ENCODE assay signal across 20 cellular contexts in the genomic region with DNA sequence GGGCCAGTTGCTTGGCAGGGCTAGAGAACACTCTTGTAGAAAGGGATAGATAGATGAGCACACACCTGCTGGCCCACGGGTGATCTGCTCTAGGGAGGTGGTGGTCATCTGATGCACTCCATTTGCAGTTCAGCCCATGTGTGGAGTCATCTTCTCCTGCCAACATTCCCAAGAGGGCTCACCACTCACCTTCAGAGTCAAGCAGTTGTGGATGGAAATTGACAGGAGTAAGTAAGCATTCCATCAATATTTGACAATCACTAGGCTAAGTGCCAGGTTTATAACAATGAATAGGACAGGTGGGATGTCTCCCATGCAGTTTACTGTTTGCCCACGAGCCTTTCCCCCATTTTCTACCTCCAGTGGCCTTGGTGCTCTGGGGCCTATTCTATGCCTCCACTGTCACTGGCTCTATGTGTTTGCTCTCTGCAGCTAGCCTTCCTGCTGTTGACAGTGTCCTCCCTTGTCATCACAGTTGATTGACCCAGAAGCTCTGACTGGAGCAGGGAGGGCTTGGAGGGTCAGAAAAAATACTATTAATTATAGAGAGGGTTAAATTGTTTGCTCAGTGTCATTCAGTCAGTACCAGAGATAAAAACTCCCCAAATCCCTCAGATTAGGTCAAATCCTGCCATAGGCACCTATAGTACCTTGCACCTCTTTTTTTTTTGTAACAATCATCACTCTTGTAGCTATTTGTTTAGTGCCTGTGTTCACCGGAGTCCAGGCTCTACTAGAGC.
"Had no signal": no experiment of that assay in that cellular context is flagged by ENCODE, and none has a peak within 500 bp of the region (broad histone marks: within the 10 kb centered on the region; RNA-seq: fewer than 3 reads in every experiment).

No MANE protein-coding gene starts in this region.

- DNase-seq: activated CD4-positive, alpha-beta T cell treated with anti-CD3 and anti-CD28 coated beads, Interleukin-2, amount 10 ng/mL, durations not matched to agents 7 days and 5 days; activated gamma-delta T cell; activated T-cell treated with anti-CD3 and anti-CD28 coated beads, Interleukin-2, amount 50 U/mL, for 72 hours; anterior cingulate cortex; central memory CD4-positive, alpha-beta T cell; colonic mucosa; foreskin keratinocyte; kidney; left lung; stimulated activated naive CD8-positive, alpha-beta T cell treated with anti-CD3 and anti-CD28 coated beads, Interleukin-15, Interleukin-2, amounts not matched to agents 100 U/mL and 50 U/mL, for 24 hours; substantia nigra; T-helper 1 cell; T1000; tibial artery; uterus had no signal

- H3K4me1 ChIP-seq: colonic mucosa, left lung, prostate gland, right atrium auricular region, tibial artery, uterus had no signal

- H3K9me3 Mint-ChIP-seq: activated CD4-positive, alpha-beta T cell treated with anti-CD3 and anti-CD28 coated beads, Interleukin-2, amount 10 ng/mL, durations not matched to agents 7 days and 5 days; activated T-cell treated with anti-CD3 and anti-CD28 coated beads, Interleukin-2, amount 50 U/mL, for 72 hours; brain; mesothelial cell of epicardium had no signal

- H3K27me3 ChIP-seq: colonic mucosa, foreskin keratinocyte, left lung, right atrium auricular region, tibial artery, uterus had no signal

- H3K4me3 Mint-ChIP-seq: activated CD4-positive, alpha-beta T cell treated with anti-CD3 and anti-CD28 coated beads, Interleukin-2, amount 10 ng/mL, durations not matched to agents 7 days and 5 days; activated T-cell treated with anti-CD3 and anti-CD28 coated beads, Interleukin-2, amount 50 U/mL, for 72 hours; brain; mesothelial cell of epicardium had no signal

- H3K4me3 ChIP-seq: colonic mucosa, left lung, prostate gland, right atrium auricular region, tibial artery, uterus had no signal

- H3K27ac Mint-ChIP-seq: activated CD4-positive, alpha-beta T cell treated with anti-CD3 and anti-CD28 coated beads, Interleukin-2, amount 10 ng/mL, durations not matched to agents 7 days and 5 days; activated T-cell treated with anti-CD3 and anti-CD28 coated beads, Interleukin-2, amount 50 U/mL, for 72 hours; brain; mesothelial cell of epicardium had no signal

- ATAC-seq: activated T-cell treated with anti-CD3 and anti-CD28 coated beads, Interleukin-2, amount 50 U/mL, for 72 hours; foreskin keratinocyte; left lung; stimulated activated naive CD8-positive, alpha-beta T cell treated with anti-CD3 and anti-CD28 coated beads, Interleukin-15, Interleukin-2, amounts not matched to agents 100 U/mL and 50 U/mL, for 24 hours had no signal

- H3K27me3 Mint-ChIP-seq: activated naive CD8-positive, alpha-beta T cell had no signal

- H3K9me3 ChIP-seq: colonic mucosa, left lung, prostate gland, right atrium auricular region, tibial artery, uterus had no signal

- H3K36me3 ChIP-seq: colonic mucosa, left lung, prostate gland, right atrium auricular region, tibial artery, uterus had no signal

- H3K36me3 Mint-ChIP-seq: activated naive CD8-positive, alpha-beta T cell; brain; mesothelial cell of epicardium had no signal

- H3K27ac ChIP-seq: colonic mucosa, foreskin keratinocyte, left lung, prostate gland, right atrium auricular region, tibial artery, uterus had no signal
